In the genomic region with DNA sequence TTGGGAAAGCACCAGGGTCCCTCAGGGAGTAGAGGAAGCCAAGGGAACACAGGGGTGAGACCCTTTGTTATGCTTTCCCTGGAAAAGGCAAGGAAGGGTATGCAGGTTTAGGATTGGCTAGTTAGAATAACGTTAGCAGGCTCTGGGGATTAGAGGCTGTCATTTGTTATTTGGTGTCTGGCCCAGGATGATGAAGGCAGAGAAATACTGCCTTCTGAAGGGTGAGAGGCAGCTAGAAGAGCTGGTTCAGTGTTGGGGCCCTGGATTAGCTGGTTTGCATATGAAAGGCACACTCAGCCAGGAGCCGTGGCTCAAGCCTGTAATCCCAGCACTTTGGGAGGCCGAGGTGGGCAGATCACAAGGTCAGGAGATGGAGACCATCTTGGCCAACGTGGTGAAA, we compare ENCODE assay signal across 1 cellular context.
TF ChIP-seq lines count a peak whose summit lies in the region.

No MANE protein-coding gene starts in this region.

TF ChIP-seq in GM12878, 131 proteins besides CTCF, POLR2A, EP300 and RAD21:
- no peak for TF ChIP-seq NR2F1 (conservative IDR thresholded peaks at IDR 0.05)
- TF ChIP-seq, protein P1, sequence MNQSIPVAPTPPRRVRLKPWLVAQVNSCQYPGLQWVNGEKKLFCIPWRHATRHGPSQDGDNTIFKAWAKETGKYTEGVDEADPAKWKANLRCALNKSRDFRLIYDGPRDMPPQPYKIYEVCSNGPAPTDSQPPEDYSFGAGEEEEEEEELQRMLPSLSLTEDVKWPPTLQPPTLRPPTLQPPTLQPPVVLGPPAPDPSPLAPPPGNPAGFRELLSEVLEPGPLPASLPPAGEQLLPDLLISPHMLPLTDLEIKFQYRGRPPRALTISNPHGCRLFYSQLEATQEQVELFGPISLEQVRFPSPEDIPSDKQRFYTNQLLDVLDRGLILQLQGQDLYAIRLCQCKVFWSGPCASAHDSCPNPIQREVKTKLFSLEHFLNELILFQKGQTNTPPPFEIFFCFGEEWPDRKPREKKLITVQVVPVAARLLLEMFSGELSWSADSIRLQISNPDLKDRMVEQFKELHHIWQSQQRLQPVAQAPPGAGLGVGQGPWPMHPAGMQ (IDR thresholded peaks at IDR 0.05; ENCODE audit: borderline replicate concordance): no peak
- no peak for TF ChIP-seq TAF1 (IDR thresholded peaks at IDR 0.05; ENCODE audit: borderline replicate concordance, low read depth, low read length)
- no peak for TF ChIP-seq BHLHE40 (IDR thresholded peaks at IDR 0.05; ENCODE audit: borderline replicate concordance in 1 of 2, low read depth in 2 of 2, low read length in 1 of 2)
- TF ChIP-seq, protein P2, sequence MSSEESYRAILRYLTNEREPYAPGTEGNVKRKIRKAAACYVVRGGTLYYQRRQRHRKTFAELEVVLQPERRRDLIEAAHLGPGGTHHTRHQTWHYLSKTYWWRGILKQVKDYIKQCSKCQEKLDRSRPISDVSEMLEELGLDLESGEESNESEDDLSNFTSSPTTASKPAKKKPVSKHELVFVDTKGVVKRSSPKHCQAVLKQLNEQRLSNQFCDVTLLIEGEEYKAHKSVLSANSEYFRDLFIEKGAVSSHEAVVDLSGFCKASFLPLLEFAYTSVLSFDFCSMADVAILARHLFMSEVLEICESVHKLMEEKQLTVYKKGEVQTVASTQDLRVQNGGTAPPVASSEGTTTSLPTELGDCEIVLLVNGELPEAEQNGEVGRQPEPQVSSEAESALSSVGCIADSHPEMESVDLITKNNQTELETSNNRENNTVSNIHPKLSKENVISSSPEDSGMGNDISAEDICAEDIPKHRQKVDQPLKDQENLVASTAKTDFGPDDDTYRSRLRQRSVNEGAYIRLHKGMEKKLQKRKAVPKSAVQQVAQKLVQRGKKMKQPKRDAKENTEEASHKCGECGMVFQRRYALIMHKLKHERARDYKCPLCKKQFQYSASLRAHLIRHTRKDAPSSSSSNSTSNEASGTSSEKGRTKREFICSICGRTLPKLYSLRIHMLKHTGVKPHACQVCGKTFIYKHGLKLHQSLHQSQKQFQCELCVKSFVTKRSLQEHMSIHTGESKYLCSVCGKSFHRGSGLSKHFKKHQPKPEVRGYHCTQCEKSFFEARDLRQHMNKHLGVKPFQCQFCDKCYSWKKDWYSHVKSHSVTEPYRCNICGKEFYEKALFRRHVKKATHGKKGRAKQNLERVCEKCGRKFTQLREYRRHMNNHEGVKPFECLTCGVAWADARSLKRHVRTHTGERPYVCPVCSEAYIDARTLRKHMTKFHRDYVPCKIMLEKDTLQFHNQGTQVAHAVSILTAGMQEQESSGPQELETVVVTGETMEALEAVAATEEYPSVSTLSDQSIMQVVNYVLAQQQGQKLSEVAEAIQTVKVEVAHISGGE (CRISPR knock-in tag; IDR thresholded peaks at IDR 0.05): no peak
- TF ChIP-seq, protein P3, sequence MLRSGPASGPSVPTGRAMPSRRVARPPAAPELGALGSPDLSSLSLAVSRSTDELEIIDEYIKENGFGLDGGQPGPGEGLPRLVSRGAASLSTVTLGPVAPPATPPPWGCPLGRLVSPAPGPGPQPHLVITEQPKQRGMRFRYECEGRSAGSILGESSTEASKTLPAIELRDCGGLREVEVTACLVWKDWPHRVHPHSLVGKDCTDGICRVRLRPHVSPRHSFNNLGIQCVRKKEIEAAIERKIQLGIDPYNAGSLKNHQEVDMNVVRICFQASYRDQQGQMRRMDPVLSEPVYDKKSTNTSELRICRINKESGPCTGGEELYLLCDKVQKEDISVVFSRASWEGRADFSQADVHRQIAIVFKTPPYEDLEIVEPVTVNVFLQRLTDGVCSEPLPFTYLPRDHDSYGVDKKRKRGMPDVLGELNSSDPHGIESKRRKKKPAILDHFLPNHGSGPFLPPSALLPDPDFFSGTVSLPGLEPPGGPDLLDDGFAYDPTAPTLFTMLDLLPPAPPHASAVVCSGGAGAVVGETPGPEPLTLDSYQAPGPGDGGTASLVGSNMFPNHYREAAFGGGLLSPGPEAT (IDR thresholded peaks at IDR 0.05; ENCODE audit: low read depth): no peak
- no peak for TF ChIP-seq MXI1 (IDR thresholded peaks at IDR 0.05; ENCODE audit: low read depth, low read length)
- TF ChIP-seq CREM (IDR thresholded peaks at IDR 0.05; ENCODE audit: low read depth): no peak
- TF ChIP-seq, protein P4, sequence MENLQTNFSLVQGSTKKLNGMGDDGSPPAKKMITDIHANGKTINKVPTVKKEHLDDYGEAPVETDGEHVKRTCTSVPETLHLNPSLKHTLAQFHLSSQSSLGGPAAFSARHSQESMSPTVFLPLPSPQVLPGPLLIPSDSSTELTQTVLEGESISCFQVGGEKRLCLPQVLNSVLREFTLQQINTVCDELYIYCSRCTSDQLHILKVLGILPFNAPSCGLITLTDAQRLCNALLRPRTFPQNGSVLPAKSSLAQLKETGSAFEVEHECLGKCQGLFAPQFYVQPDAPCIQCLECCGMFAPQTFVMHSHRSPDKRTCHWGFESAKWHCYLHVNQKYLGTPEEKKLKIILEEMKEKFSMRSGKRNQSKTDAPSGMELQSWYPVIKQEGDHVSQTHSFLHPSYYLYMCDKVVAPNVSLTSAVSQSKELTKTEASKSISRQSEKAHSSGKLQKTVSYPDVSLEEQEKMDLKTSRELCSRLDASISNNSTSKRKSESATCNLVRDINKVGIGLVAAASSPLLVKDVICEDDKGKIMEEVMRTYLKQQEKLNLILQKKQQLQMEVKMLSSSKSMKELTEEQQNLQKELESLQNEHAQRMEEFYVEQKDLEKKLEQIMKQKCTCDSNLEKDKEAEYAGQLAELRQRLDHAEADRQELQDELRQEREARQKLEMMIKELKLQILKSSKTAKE (IDR thresholded peaks at IDR 0.05; ENCODE audit: low read depth, poor library complexity, severe bottlenecking): no peak
- no peak for TF ChIP-seq PAX8 (IDR thresholded peaks at IDR 0.05)
- TF ChIP-seq, protein P5, sequence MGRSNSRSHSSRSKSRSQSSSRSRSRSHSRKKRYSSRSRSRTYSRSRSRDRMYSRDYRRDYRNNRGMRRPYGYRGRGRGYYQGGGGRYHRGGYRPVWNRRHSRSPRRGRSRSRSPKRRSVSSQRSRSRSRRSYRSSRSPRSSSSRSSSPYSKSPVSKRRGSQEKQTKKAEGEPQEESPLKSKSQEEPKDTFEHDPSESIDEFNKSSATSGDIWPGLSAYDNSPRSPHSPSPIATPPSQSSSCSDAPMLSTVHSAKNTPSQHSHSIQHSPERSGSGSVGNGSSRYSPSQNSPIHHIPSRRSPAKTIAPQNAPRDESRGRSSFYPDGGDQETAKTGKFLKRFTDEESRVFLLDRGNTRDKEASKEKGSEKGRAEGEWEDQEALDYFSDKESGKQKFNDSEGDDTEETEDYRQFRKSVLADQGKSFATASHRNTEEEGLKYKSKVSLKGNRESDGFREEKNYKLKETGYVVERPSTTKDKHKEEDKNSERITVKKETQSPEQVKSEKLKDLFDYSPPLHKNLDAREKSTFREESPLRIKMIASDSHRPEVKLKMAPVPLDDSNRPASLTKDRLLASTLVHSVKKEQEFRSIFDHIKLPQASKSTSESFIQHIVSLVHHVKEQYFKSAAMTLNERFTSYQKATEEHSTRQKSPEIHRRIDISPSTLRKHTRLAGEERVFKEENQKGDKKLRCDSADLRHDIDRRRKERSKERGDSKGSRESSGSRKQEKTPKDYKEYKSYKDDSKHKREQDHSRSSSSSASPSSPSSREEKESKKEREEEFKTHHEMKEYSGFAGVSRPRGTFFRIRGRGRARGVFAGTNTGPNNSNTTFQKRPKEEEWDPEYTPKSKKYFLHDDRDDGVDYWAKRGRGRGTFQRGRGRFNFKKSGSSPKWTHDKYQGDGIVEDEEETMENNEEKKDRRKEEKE (IDR thresholded peaks at IDR 0.05): no peak
